18 cellular contexts compared by ENCODE assay signal in genomic region chr18:57352761-57353136, GRCh38. TPM values are rescaled to one million over a fixed set of nuclear protein-coding genes. Genes with fewer than 3 reads are reported as not detected.
DNase-seq lines count a peak whose midpoint lies in the region; ATAC-seq and TF ChIP-seq lines count a peak whose summit lies in the region.
"Had no signal": no experiment of that assay in that cellular context is flagged by ENCODE, and none has a peak within 500 bp of the region (broad histone marks: within the 10 kb centered on the region; RNA-seq: fewer than 3 reads in every experiment).

No MANE protein-coding gene starts in this region.

- peaks cover 11% of the 10 kb centered on the region for H3K4me1 Mint-ChIP-seq in progenitor cell of endocrine pancreas (ENCODE audit: low read depth)

- no peak overlapping the region for H3K27ac ChIP-seq in coronary artery
- H3K27ac ChIP-seq: brain microvascular endothelial cell had no signal

- intact Hi-C loops in head of caudate nucleus (cut with DNase I) = loop anchor here (10.0 kb wide), 1 partner anchor 118 kb away; no protein-coding TSS in a partner anchor
- intact Hi-C loops in cardiac septum (cut with DNase I) = no loop called here

- H3K4me3 ChIP-seq in coronary artery = no peak overlapping the region

- peak overlapping the region; percentile 93 for H3K27ac Mint-ChIP-seq in progenitor cell of endocrine pancreas
- H3K27ac Mint-ChIP-seq: activated CD4-positive, alpha-beta memory T cell treated with anti-CD3 and anti-CD28 coated beads for 36 hours had no signal

- H3K36me3 Mint-ChIP-seq in progenitor cell of endocrine pancreas (ENCODE audit: insufficient read depth) = peaks cover 2% of the 10 kb centered on the region
- H3K36me3 Mint-ChIP-seq: activated CD4-positive, alpha-beta memory T cell treated with anti-CD3 and anti-CD28 coated beads for 36 hours had no signal

- H3K27me3 Mint-ChIP-seq in progenitor cell of endocrine pancreas = peaks cover 20% of the 10 kb centered on the region

- DNase-seq in NCI-H1417 (lab: John Stamatoyannopoulos, UW) (peak in 2 of 3 experiments; percentile 48 to 93), NCI-H1417 treated with DMSO at 0.1 percent for 48 hours (lab: John Stamatoyannopoulos, UW) (no peak), NCI-H526 treated with DMSO at 0.1 percent for 48 hours (lab: John Stamatoyannopoulos, UW) (peak; percentile 30), head of caudate nucleus (peak in 40 of 42 donors; percentile 12 to 71 (median 49)), progenitor cell of endocrine pancreas (ENCODE audit: low spot score, unreplicated experiment) (peak; percentile 24), coronary artery (ENCODE audit: low spot score) (no peak), cardiac septum (ENCODE audit: low spot score) (no peak)
- DNase-seq in stimulated activated naive CD8-positive, alpha-beta T cell treated with anti-CD3 and anti-CD28 coated beads, Interleukin-15, Interleukin-2, amounts not matched to agents 100 U/mL and 50 U/mL, for 24 hours = no peak
- DNase-seq: activated CD4-positive, alpha-beta memory T cell treated with anti-CD3 and anti-CD28 coated beads for 36 hours; activated effector memory CD4-positive, alpha-beta T cell treated with Interleukin-2 at 50 U/mL for 16 hours; brain microvascular endothelial cell; Caco-2; mesenchymal stem cell; NCI-H2171; RPMI8226 had no signal

- TF ChIP-seq CTCF in progenitor cell of endocrine pancreas (IDR thresholded peaks at IDR 0.05; ENCODE audit: unreplicated experiment) (no peak), coronary artery (IDR thresholded peaks at IDR 0.05) (no peak)

- H3K9me3 Mint-ChIP-seq in progenitor cell of endocrine pancreas (ENCODE audit: low read depth) = no peaks in the 10 kb centered on the region

- peak overlapping the region; percentile 86 for H3K4me3 Mint-ChIP-seq in progenitor cell of endocrine pancreas (ENCODE audit: low read depth)
- H3K4me3 Mint-ChIP-seq: activated CD4-positive, alpha-beta memory T cell treated with anti-CD3 and anti-CD28 coated beads for 36 hours had no signal

- no peak for ATAC-seq in stimulated activated naive CD8-positive, alpha-beta T cell treated with anti-CD3 and anti-CD28 coated beads, Interleukin-15, Interleukin-2, amounts not matched to agents 100 U/mL and 50 U/mL, for 24 hours

RNA-seq across cellular contexts. Expression of gene ST8SIA3, which starts 0.4 kb away (rescaled TPM):
- total RNA-seq in progenitor cell of endocrine pancreas (8.9 and 11.4 TPM in 2 replicates), cardiac septum (0.35 TPM)
- total RNA-seq: A673; activated CD4-positive, alpha-beta memory T cell treated with anti-CD3 and anti-CD28 coated beads for 36 hours; Caco-2; epithelial cell of proximal tubule; T-helper 2 cell treated with Interferon-gamma antibody and Interleukin-4, amounts not matched to agents 100 ng/mL and 5 ng/mL, for 36 hours had no signal

Comparison
In these comparisons a context has a peak if more than half of its experiments do, and no peak if none do; other contexts are left out.
1. DNase-seq: peak in NCI-H1417 (2 of 3), NCI-H526 treated with DMSO at 0.1 percent for 48 hours (single experiment), head of caudate nucleus (40 of 42) and progenitor cell of endocrine pancreas (single experiment); none in NCI-H1417 treated with DMSO at 0.1 percent for 48 hours (single experiment), stimulated activated naive CD8-positive, alpha-beta T cell treated with anti-CD3 and anti-CD28 coated beads, Interleukin-15, Interleukin-2, amounts not matched to agents 100 U/mL and 50 U/mL, for 24 hours (single experiment), coronary artery (single experiment) and cardiac septum (single experiment).